In the genomic region with DNA sequence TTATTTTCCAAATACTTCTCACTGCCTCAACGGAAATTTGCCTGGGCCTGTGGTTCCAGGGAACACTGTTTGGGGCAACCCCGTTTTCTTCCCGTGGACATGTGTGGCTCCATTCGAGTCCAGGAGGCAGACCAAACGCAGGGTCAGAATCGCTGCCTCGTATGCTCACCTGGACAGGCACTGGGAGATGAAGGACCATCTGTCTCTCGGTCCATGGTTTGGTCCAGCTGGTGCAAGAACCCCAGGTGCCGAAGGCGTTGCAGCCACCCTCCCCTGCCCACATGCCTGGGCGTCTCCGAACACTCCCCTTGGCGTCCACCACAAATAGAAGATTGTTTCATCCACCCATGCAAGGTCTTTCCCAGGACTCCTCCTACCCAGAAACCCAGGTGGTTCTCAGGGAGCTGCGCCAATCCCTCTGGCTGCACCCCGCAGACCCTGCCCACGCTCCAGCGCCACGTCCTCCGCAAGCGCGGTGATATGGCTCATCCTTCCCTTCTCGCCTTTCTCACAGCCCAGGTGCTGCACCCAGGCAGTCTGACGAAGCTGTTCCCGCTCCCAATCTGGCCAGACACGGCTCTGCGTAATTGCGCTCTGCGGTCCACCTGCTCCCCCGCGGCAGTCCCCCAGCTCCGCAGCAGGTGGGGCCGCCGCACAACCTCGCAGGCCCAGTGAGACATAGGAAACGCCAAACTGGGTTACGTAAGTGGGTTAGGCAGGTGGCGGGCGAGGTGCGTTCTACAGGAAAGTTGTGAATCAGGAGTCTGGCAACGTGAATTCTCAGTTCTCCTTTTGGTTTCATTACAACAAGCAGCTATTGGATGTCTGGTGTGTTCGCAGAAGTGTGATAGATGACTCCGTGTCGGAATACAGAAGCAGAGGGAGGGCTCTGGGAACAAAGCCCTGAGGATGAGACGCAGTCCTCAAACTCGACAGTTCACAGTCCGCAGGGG, we compare ENCODE assay signal across 9 cellular contexts.
DNase-seq lines count a peak whose midpoint lies in the region; ATAC-seq and TF ChIP-seq lines count a peak whose summit lies in the region.
"Had no signal": no experiment of that assay in that cellular context is flagged by ENCODE, and none has a peak within 500 bp of the region (broad histone marks: within the 10 kb centered on the region; RNA-seq: fewer than 3 reads in every experiment).

No MANE protein-coding gene starts in this region.

- ATAC-seq in GM19035 (IDR thresholded peaks at IDR 0.05; ENCODE audit: unreplicated experiment) (peak; percentile 89), HG03354 (IDR thresholded peaks at IDR 0.05; ENCODE audit: poor library complexity, severe bottlenecking, unreplicated experiment) (peak; percentile 95), left lung (peak; percentile 90)

- no peaks in the 10 kb centered on the region for H3K9me3 ChIP-seq in left lung
- H3K9me3 ChIP-seq: neutrophil had no signal

- peaks cover 0 to 13% of the 10 kb centered on the region in 2 donors for H3K27me3 ChIP-seq in left lung

- H3K4me3 Mint-ChIP-seq in chondrocyte (ENCODE audit: unreplicated experiment) = peak overlapping the region; percentile 60

- peak overlapping the region; percentile 59 for H3K27ac Mint-ChIP-seq in chondrocyte (ENCODE audit: unreplicated experiment)

- H3K9me3 Mint-ChIP-seq in chondrocyte (ENCODE audit: low read depth) = no peaks in the 10 kb centered on the region

- no peaks in the 10 kb centered on the region for H3K36me3 Mint-ChIP-seq in chondrocyte (ENCODE audit: low read depth)

- peaks cover 20% of the 10 kb centered on the region for H3K4me1 Mint-ChIP-seq in chondrocyte (ENCODE audit: low read depth)

- TF ChIP-seq CTCF in AG10803 (conservative IDR thresholded peaks at IDR 0.05; ENCODE audit: low read length) (no peak; the same call in 1 of the 2 replicates), chondrocyte (IDR thresholded peaks at IDR 0.05) (peak; percentile 36), left lung (IDR thresholded peaks at IDR 0.05) (no peak)

- DNase-seq in AG10803 (ENCODE audit: low read depth) (no peak), NCI-H774 (lab: John Stamatoyannopoulos, UW) (peak; percentile 81), chondrocyte (ENCODE audit: low spot score) (no peak), left lung (peak; percentile 38 to 85), HK-2 (ENCODE audit: unreplicated experiment) (no peak)
- peak in 2 of 3 experiments; percentile 11 to 27 for DNase-seq in stimulated activated CD4-positive, alpha-beta T cell treated with anti-CD3 and anti-CD28 coated beads, TNF-alpha, amount 100 ng/mL, for 24 hours (ENCODE audit: low read depth in 3 of 3)

- peaks cover 3% of the 10 kb centered on the region for H3K27me3 Mint-ChIP-seq in chondrocyte (ENCODE audit: low read depth)

- no peak overlapping the region for H3K27ac ChIP-seq in left lung
- H3K27ac ChIP-seq: neutrophil had no signal

- intact Hi-C loops in left lung (cut with DNase I) = no loop called here

- H3K4me3 ChIP-seq in AG10803 (ENCODE audit: low read length) (peak overlapping the region; percentile 43), left lung (peak overlapping the region in 1 of 2 donors; percentile 14)

- peaks cover 0 to 5% of the 10 kb centered on the region in 2 donors for H3K4me1 ChIP-seq in left lung

- no peaks in the 10 kb centered on the region for H3K36me3 ChIP-seq in left lung
- H3K36me3 ChIP-seq: neutrophil had no signal

Comparison
In these comparisons a context has a peak if more than half of its experiments do, and no peak if none do; other contexts are left out.
1. DNase-seq: peak in NCI-H774 (single experiment), left lung (2 of 2) and stimulated activated CD4-positive, alpha-beta T cell treated with anti-CD3 and anti-CD28 coated beads, TNF-alpha, amount 100 ng/mL, for 24 hours (2 of 3); none in AG10803 (single experiment), chondrocyte (single experiment) and HK-2 (single experiment).
2. Peak in every context shown above with its lines, with median percentiles within 50 percentile points of each other: ATAC-seq.